ENCODE assay signal across 11 cellular contexts in genomic region chr2:54555318-54555837, GRCh38.
DNase-seq lines count a peak whose midpoint lies in the region; ATAC-seq, FAIRE-seq and TF ChIP-seq lines count a peak whose summit lies in the region.
"Had no signal": no experiment of that assay in that cellular context is flagged by ENCODE, and none has a peak within 500 bp of the region (broad histone marks: within the 10 kb centered on the region; RNA-seq: fewer than 3 reads in every experiment).

No MANE protein-coding gene starts in this region.

- DNase-seq in A549 (ENCODE audit: low read depth in 1 of 2, low spot score in 1 of 2) (no peak), naive B cell (no peak), NCI-H524 (lab: John Stamatoyannopoulos, UW) (no peak), NCI-H2171 (lab: John Stamatoyannopoulos, UW) (no peak)
- no peak for DNase-seq in activated T-cell treated with anti-CD3 and anti-CD28 coated beads, Interleukin-2, amount 50 U/mL, for 1 hour
- DNase-seq: hippocampal formation, NCI-H1417 treated with DMSO at 0.1 percent for 48 hours, OCI-M1 had no signal

- H3K4me3 ChIP-seq in A549 (no peak overlapping the region), duodenal mucosa (ENCODE audit: low read depth in 1 of 2, low read length in 2 of 2) (peak overlapping the region; percentile 23 to 51)

- no peak for TF ChIP-seq CTCF in A549 (IDR thresholded peaks at IDR 0.05)

- no peaks in the 10 kb centered on the region for H3K9me3 Mint-ChIP-seq in naive B cell

- no peak for FAIRE-seq in A549 (lab: Jason Lieb, UNC)

- no peaks in the 10 kb centered on the region for H3K27me3 ChIP-seq in duodenal mucosa (ENCODE audit: control insufficient read depth in 1 of 2, insufficient read depth in 2 of 2, low read length in 2 of 2)

- H3K27ac Mint-ChIP-seq in naive B cell = peak overlapping the region in 5 of 6 donors; percentile 30 to 91 (median 52)

- TF ChIP-seq EP300 in A549 (IDR thresholded peaks at IDR 0.05) = no peak

- CTCF ChIA-PET in A549 (lab: Yijun Ruan, JAX) = interaction anchor here (11.4 kb wide), 1 partner anchor 32 kb away, joined by 91 read pairs; no protein-coding TSS in a partner anchor

- peak overlapping the region in 1 of 8 donors; percentile 16 for H3K4me3 Mint-ChIP-seq in naive B cell

- peaks cover 29% of the 10 kb centered on the region for H3K4me1 ChIP-seq in A549
- peaks cover 47 to 55% of the 10 kb centered on the region in 2 donors for H3K4me1 ChIP-seq in duodenal mucosa (ENCODE audit: control insufficient read depth in 1 of 2, insufficient read depth in 2 of 2, low read length in 2 of 2)

- TF ChIP-seq POLR2A in A549 (IDR thresholded peaks at IDR 0.05; ENCODE audit: low read length) = no peak

- no peaks in the 10 kb centered on the region for H3K36me3 ChIP-seq in duodenal mucosa (ENCODE audit: control insufficient read depth in 1 of 2, insufficient read depth in 2 of 2, low read length in 2 of 2)

- POLR2A ChIA-PET in A549 (lab: Yijun Ruan, JAX) = no interaction called here

- H3K4me2 ChIP-seq in A549 = peak overlapping the region; percentile 83

- WGBS in A549 (ENCODE audit: missing lambda C conversion rate) = 70% methylated on average over 3 of the region's 3 CpGs

- H3K9ac ChIP-seq in duodenal mucosa (ENCODE audit: low read depth in 1 of 2, low read length in 2 of 2) = peak overlapping the region; percentile 39 to 43

- no peaks in the 10 kb centered on the region for H3K36me3 Mint-ChIP-seq in naive B cell

- no peaks in the 10 kb centered on the region for H3K27me3 Mint-ChIP-seq in naive B cell

- H3K4me1 Mint-ChIP-seq in naive B cell = peaks cover 47 to 62% (median 56%) of the 10 kb centered on the region in 3 donors

- H3K27ac ChIP-seq in A549 (peak overlapping the region; percentile 91 to 92), duodenal mucosa (ENCODE audit: low read depth, low read length) (peak overlapping the region; percentile 39)

- TF ChIP-seq RAD21 in A549 (conservative IDR thresholded peaks at IDR 0.05 in 1 of 2, IDR thresholded peaks at IDR 0.05 in 1 of 2) = no peak

- H3K9me3 ChIP-seq in A549 (no peaks in the 10 kb centered on the region), duodenal mucosa (ENCODE audit: control insufficient read depth in 1 of 2, low read length in 2 of 2) (no peaks in the 10 kb centered on the region)

- ATAC-seq in A549 (no peak), HG03378 (IDR thresholded peaks at IDR 0.05; ENCODE audit: unreplicated experiment) (peak; percentile 23), naive B cell (ENCODE audit: low read depth in 2 of 2) (no peak), HG02642 (IDR thresholded peaks at IDR 0.05; ENCODE audit: poor library complexity, unreplicated experiment) (no peak)

TF ChIP-seq in A549, 52 proteins besides CTCF, POLR2A, EP300 and RAD21:
- TF ChIP-seq JUN (IDR thresholded peaks at IDR 0.05) = 0 out of 5 replicates have a peak, but pooled peaks of 1 of the 2 experiments have one; percentile 14
- no peak for TF ChIP-seq ATOH8 (CRISPR knock-in tag; IDR thresholded peaks at IDR 0.05; ENCODE audit: low read depth)
